In the genomic region with DNA sequence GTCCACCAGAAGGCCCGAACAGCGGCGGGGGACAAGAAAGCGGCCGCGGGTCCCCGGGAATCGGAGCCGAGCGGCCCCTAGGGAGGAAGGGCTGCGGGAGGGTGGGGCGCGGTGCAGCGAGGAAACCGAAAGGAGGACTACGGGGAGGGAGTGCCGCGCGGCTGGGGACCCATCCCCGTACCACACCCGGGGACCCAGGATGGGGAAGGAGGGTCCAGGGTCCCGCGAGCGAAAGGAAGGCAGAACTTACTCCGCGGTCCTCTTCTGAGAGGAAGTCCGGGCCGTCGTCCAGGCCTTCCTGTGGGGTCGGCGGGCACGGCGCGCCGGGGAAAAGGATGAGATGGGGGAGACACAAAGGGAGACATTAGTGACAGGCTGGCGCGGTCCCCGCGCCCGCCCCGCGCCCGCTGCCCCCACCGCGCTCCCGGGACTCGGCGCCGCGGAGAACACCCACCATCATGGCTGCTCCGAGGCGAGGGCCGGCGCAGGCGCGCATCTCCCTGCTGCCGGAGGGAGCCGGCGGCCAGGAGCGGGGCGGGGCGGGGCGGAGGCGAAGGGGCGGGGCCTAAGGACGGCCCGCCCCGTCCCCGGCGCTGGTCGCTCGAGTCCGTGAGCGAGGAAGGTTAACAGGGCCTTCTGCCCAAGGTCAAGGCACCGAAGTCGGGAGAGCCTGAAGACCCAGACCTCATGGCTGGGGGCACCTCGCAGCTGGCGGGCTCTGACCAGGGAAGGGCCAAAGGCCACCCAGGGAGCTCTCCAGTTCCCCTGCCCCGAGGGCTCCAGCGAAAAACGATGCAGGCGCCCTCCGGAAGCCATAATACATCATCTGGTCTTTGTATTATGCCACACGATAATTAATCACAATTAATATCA, we compare ENCODE assay signal across 8 cellular contexts. TPM values are rescaled to one million over a fixed set of nuclear protein-coding genes. Genes with fewer than 3 reads are reported as not detected.
DNase-seq lines count a peak whose midpoint lies in the region; ATAC-seq and TF ChIP-seq lines count a peak whose summit lies in the region.

Gene SNX6 (minus strand): TSS at position 492 of the 873 bp plus-strand sequence. CDS start 32 bp downstream, at position 460.

- TF ChIP-seq CTCF in body of pancreas (IDR thresholded peaks at IDR 0.05) (no peak), gastrocnemius medialis (IDR thresholded peaks at IDR 0.05 in 4 of 5, conservative IDR thresholded peaks at IDR 0.05 in 1 of 5) (no peak)

- H3K27ac ChIP-seq in body of pancreas: peak within 1 kb of the TSS; percentile 70 to 88 (median 87)
- no peak within 1 kb of the TSS for H3K27ac ChIP-seq in iPS DF 6.9 (ENCODE audit: low read length)
- H3K27ac ChIP-seq in gastrocnemius medialis: peak within 1 kb of the TSS; percentile 95 to 98 (median 98)

- H3K4me3 ChIP-seq in body of pancreas (peak within 1 kb of the TSS; percentile 62 to 85), iPS DF 6.9 (ENCODE audit: low read length) (peak within 1 kb of the TSS; percentile 59), gastrocnemius medialis (peak within 1 kb of the TSS; percentile 93 to 99 (median 96))

- intact Hi-C loops in body of pancreas (cut with DNase I): no loop called here
- intact Hi-C loops in gastrocnemius medialis (cut with DNase I; ENCODE audit: low total_unique reads): loop anchor here (2.0 to 5.0 kb wide), 4 partner anchors 37 to 242 kb away; partner anchors contain the start of gene EAPP

- H3K36me3 ChIP-seq in body of pancreas (replicated peaks in 1 of 2; ENCODE audit: insufficient read depth in 1 of 2, low read depth in 2 of 2) (no peaks in the 10 kb centered on the region), iPS DF 6.9 (ENCODE audit: control insufficient read depth, insufficient read depth, low read length) (no peaks in the 10 kb centered on the region), gastrocnemius medialis (no peaks in the 10 kb centered on the region)

- in situ Hi-C loops in gastrocnemius medialis (cut with MboI; ENCODE audit: low sequenced_read_pairs in 4 of 4): no loop called here

- TF ChIP-seq POLR2A in body of pancreas (IDR thresholded peaks at IDR 0.05): peak; percentile 41 to 69 (median 68)
- peak; percentile 68 to 74 for TF ChIP-seq POLR2A in gastrocnemius medialis (IDR thresholded peaks at IDR 0.05)

- H3K27me3 ChIP-seq in body of pancreas (no peaks in the 10 kb centered on the region), iPS DF 6.9 (ENCODE audit: control insufficient read depth, insufficient read depth, low read length) (no peaks in the 10 kb centered on the region), gastrocnemius medialis (no peaks in the 10 kb centered on the region)

- peak; percentile 95 for ATAC-seq in HG02798 (IDR thresholded peaks at IDR 0.05; ENCODE audit: poor library complexity, unreplicated experiment)
- peak; percentile 99 for ATAC-seq in body of pancreas
- peak; percentile 96 to 98 for ATAC-seq in gastrocnemius medialis

- DNase-seq in NCI-H187 (lab: John Stamatoyannopoulos, UW) (peak; percentile 59 to 69), NCI-H187 treated with DMSO at 0.1 percent for 48 hours (lab: John Stamatoyannopoulos, UW) (no peak), NCI-H1694 (lab: John Stamatoyannopoulos, UW) (peak; percentile 30), UCSD-AML1 (lab: John Stamatoyannopoulos, UW; ENCODE audit: unreplicated experiment) (peak; percentile 88), body of pancreas (peak; percentile 84 to 87 (median 86)), iPS DF 6.9 (ENCODE audit: low read depth, low spot score) (peak; percentile 29), gastrocnemius medialis (peak; percentile 66 to 79)

- H3K9me3 ChIP-seq in body of pancreas (no peaks in the 10 kb centered on the region), iPS DF 6.9 (ENCODE audit: control insufficient read depth, insufficient read depth, low read length) (no peaks in the 10 kb centered on the region), gastrocnemius medialis (no peaks in the 10 kb centered on the region)

- WGBS in body of pancreas, 2 donors: 1 to 3% methylated on average over 23 to 62 of the region's 84 CpGs
- WGBS in iPS DF 6.9 (ENCODE audit: insufficient coverage, insufficient read length): no CpG with 5 or more reads among the region's 84 CpGs

- peaks cover 10% of the 10 kb centered on the region for H3K4me1 ChIP-seq in body of pancreas
- no peaks in the 10 kb centered on the region for H3K4me1 ChIP-seq in iPS DF 6.9 (ENCODE audit: control insufficient read depth, insufficient read depth, low read length)
- H3K4me1 ChIP-seq in gastrocnemius medialis: peaks cover 18 to 19% of the 10 kb centered on the region in 2 donors

RNA-seq across cellular contexts. Expression of gene SNX6, which starts in this region (rescaled TPM):
- total RNA-seq in body of pancreas (10 to 100 TPM; 28.8 to 41.2 TPM), gastrocnemius medialis (100 to 1,000 TPM in 3 of 4 donors, 10 to 100 TPM in 1; 73.8 to 113 (median 109) TPM)
